Comparison of ENCODE assay signal across 1 cellular context in the genomic region with DNA sequence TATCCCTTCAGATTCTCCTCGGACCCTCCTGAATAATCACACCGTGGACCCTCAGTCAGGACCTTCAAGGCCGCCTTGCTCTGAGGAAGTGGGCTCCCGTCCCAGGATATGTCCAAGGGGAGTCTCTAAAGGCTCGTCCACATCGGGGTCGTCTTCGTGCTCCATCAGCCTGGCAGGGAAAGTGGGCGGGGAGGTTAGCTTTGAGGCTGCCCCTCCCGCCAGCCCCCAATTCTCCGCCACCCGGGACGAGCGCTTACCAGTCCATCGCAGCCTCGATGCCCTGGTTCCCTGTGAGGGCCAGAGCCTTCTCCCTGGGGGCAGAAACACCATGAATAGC.
TF ChIP-seq lines count a peak whose summit lies in the region.

No MANE protein-coding gene starts in this region.

TF ChIP-seq in IMR-90, 13 proteins besides CTCF, POLR2A, EP300 and RAD21:
- TF ChIP-seq, protein P1, sequence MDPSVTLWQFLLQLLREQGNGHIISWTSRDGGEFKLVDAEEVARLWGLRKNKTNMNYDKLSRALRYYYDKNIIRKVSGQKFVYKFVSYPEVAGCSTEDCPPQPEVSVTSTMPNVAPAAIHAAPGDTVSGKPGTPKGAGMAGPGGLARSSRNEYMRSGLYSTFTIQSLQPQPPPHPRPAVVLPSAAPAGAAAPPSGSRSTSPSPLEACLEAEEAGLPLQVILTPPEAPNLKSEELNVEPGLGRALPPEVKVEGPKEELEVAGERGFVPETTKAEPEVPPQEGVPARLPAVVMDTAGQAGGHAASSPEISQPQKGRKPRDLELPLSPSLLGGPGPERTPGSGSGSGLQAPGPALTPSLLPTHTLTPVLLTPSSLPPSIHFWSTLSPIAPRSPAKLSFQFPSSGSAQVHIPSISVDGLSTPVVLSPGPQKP (IDR thresholded peaks at IDR 0.05; ENCODE audit: borderline replicate concordance, low read depth, low read length), result no peak
- TF ChIP-seq SMC3 (IDR thresholded peaks at IDR 0.05; ENCODE audit: low read depth, low read length) (no peak), RFX5 (IDR thresholded peaks at IDR 0.05; ENCODE audit: low read depth, low read length) (no peak), RCOR1 (IDR thresholded peaks at IDR 0.05; ENCODE audit: insufficient replicate concordance, low read length) (no peak), CEBPB (IDR thresholded peaks at IDR 0.05; ENCODE audit: low read depth, low read length) (no peak), MAFK (IDR thresholded peaks at IDR 0.05; ENCODE audit: low read depth, low read length) (no peak), CHD1 (IDR thresholded peaks at IDR 0.05; ENCODE audit: low read depth, low read length) (no peak), MAZ (IDR thresholded peaks at IDR 0.05; ENCODE audit: borderline replicate concordance, low read depth, low read length) (no peak), NFE2L2 (IDR thresholded peaks at IDR 0.05; ENCODE audit: low read depth, low read length) (no peak), BHLHE40 (IDR thresholded peaks at IDR 0.05; ENCODE audit: low read depth, low read length) (no peak), MXI1 (IDR thresholded peaks at IDR 0.05; ENCODE audit: borderline replicate concordance, low read depth, low read length) (no peak), FOS (IDR thresholded peaks at IDR 0.05; ENCODE audit: low read depth, low read length) (no peak)
- TF ChIP-seq, protein P2, sequence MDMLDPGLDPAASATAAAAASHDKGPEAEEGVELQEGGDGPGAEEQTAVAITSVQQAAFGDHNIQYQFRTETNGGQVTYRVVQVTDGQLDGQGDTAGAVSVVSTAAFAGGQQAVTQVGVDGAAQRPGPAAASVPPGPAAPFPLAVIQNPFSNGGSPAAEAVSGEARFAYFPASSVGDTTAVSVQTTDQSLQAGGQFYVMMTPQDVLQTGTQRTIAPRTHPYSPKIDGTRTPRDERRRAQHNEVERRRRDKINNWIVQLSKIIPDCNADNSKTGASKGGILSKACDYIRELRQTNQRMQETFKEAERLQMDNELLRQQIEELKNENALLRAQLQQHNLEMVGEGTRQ (IDR thresholded peaks at IDR 0.05; ENCODE audit: low read depth, low read length), result no peak
